1 cellular context compared by ENCODE assay signal in genomic region chr19:12789904-12790619, GRCh38.
TF ChIP-seq lines count a peak whose summit lies in the region.

No MANE protein-coding gene starts in this region.

TF ChIP-seq in K562, 482 proteins besides CTCF, POLR2A, EP300 and RAD21 (continues in another document):
- TF ChIP-seq TAF7 (tag; IDR thresholded peaks at IDR 0.05): no peak
- no peak for TF ChIP-seq HLTF (IDR thresholded peaks at IDR 0.05)
- TF ChIP-seq STAT6 (CRISPR knock-in tag; IDR thresholded peaks at IDR 0.05): no peak
- no peak for TF ChIP-seq IRF2 (CRISPR knock-in tag; IDR thresholded peaks at IDR 0.05)
- TF ChIP-seq CHAMP1 (IDR thresholded peaks at IDR 0.05): no peak
- no peak for TF ChIP-seq MECOM (CRISPR knock-in tag; IDR thresholded peaks at IDR 0.05)
- TF ChIP-seq E2F1 (CRISPR knock-in tag; IDR thresholded peaks at IDR 0.05): peak; percentile 84
- TF ChIP-seq FIP1L1 (IDR thresholded peaks at IDR 0.05; ENCODE audit: low read depth, low read length, poor library complexity, severe bottlenecking): peak; percentile 52
- TF ChIP-seq MGA (IDR thresholded peaks at IDR 0.05): no peak
- no peak for TF ChIP-seq ZNF165 (CRISPR knock-in tag; IDR thresholded peaks at IDR 0.05; ENCODE audit: borderline replicate concordance)
- peak in 1 of 2 experiments; percentile 99; a peak in 2 of 4 replicates for TF ChIP-seq NONO (IDR thresholded peaks at IDR 0.05; ENCODE audit: low read depth in 2 of 2, low read length in 1 of 2)
- TF ChIP-seq PHF8 (IDR thresholded peaks at IDR 0.05; ENCODE audit: borderline replicate concordance, low read length): no peak; the same call in 1 of the 2 replicates
- peak in 1 of 2 experiments; percentile 91; a peak in 2 of 4 replicates for TF ChIP-seq BCLAF1 (IDR thresholded peaks at IDR 0.05; ENCODE audit: borderline replicate concordance in 1 of 2, control insufficient read depth in 1 of 2, low read depth in 2 of 2, low read length in 1 of 2)
- TF ChIP-seq RAD51 (IDR thresholded peaks at IDR 0.05; ENCODE audit: borderline replicate concordance, low read depth): no peak
- TF ChIP-seq MEF2D (tag; conservative IDR thresholded peaks at IDR 0.05; ENCODE audit: low read depth): no peak
- TF ChIP-seq MXI1 (IDR thresholded peaks at IDR 0.05; ENCODE audit: low read depth, low read length): peak; percentile 92
- TF ChIP-seq GABPA (tag; conservative IDR thresholded peaks at IDR 0.05; ENCODE audit: low read depth): peak; percentile 88
- no peak for TF ChIP-seq ZC3H4 (CRISPR knock-in tag; IDR thresholded peaks at IDR 0.05; ENCODE audit: borderline replicate concordance)
- peak; percentile 99 for TF ChIP-seq ATF7 (IDR thresholded peaks at IDR 0.05)
- no peak for TF ChIP-seq THRAP3 (IDR thresholded peaks at IDR 0.05; ENCODE audit: borderline replicate concordance)
- TF ChIP-seq KHSRP (IDR thresholded peaks at IDR 0.05): no peak
- no peak for TF ChIP-seq ATF2 (CRISPR knock-in tag; IDR thresholded peaks at IDR 0.05)
- TF ChIP-seq PKNOX1 (IDR thresholded peaks at IDR 0.05): no peak
- TF ChIP-seq TFAP4 (CRISPR knock-in tag; IDR thresholded peaks at IDR 0.05; ENCODE audit: borderline replicate concordance): peak; percentile 93
- TF ChIP-seq TBP (optimal IDR thresholded peaks at IDR 0.05; ENCODE audit: low read depth, low read length): peak; percentile 55
- peak; percentile 91 for TF ChIP-seq VEZF1 (CRISPR knock-in tag; IDR thresholded peaks at IDR 0.05)
- peak; percentile 47 for TF ChIP-seq U2AF1 (optimal IDR thresholded peaks at IDR 0.05; ENCODE audit: low read depth, low read length)
